ENCODE assay signal across 1 cellular context in the genomic region with DNA sequence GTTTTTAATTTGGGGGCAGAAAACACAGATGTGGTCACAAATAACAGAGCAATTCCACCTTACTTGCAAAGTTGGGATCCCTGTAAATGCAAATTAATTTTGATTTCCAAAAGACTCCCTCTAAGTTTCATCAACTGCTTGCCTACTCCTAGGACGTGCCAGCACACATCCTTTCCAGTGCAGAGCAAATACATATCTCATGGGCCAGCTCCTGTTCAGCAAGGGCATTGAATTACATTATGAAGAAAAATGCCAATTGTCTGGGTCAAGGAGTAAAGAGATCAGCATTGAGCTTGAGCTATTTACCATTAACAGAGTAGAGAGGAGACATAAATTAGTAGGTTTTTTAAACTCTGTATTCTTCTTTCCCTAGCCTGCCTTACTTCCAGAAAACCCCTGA.
TF ChIP-seq lines count a peak whose summit lies in the region.

No MANE protein-coding gene starts in this region.

TF ChIP-seq in GM23338, 12 proteins besides CTCF, POLR2A, EP300 and RAD21:
- TF ChIP-seq, protein P1, sequence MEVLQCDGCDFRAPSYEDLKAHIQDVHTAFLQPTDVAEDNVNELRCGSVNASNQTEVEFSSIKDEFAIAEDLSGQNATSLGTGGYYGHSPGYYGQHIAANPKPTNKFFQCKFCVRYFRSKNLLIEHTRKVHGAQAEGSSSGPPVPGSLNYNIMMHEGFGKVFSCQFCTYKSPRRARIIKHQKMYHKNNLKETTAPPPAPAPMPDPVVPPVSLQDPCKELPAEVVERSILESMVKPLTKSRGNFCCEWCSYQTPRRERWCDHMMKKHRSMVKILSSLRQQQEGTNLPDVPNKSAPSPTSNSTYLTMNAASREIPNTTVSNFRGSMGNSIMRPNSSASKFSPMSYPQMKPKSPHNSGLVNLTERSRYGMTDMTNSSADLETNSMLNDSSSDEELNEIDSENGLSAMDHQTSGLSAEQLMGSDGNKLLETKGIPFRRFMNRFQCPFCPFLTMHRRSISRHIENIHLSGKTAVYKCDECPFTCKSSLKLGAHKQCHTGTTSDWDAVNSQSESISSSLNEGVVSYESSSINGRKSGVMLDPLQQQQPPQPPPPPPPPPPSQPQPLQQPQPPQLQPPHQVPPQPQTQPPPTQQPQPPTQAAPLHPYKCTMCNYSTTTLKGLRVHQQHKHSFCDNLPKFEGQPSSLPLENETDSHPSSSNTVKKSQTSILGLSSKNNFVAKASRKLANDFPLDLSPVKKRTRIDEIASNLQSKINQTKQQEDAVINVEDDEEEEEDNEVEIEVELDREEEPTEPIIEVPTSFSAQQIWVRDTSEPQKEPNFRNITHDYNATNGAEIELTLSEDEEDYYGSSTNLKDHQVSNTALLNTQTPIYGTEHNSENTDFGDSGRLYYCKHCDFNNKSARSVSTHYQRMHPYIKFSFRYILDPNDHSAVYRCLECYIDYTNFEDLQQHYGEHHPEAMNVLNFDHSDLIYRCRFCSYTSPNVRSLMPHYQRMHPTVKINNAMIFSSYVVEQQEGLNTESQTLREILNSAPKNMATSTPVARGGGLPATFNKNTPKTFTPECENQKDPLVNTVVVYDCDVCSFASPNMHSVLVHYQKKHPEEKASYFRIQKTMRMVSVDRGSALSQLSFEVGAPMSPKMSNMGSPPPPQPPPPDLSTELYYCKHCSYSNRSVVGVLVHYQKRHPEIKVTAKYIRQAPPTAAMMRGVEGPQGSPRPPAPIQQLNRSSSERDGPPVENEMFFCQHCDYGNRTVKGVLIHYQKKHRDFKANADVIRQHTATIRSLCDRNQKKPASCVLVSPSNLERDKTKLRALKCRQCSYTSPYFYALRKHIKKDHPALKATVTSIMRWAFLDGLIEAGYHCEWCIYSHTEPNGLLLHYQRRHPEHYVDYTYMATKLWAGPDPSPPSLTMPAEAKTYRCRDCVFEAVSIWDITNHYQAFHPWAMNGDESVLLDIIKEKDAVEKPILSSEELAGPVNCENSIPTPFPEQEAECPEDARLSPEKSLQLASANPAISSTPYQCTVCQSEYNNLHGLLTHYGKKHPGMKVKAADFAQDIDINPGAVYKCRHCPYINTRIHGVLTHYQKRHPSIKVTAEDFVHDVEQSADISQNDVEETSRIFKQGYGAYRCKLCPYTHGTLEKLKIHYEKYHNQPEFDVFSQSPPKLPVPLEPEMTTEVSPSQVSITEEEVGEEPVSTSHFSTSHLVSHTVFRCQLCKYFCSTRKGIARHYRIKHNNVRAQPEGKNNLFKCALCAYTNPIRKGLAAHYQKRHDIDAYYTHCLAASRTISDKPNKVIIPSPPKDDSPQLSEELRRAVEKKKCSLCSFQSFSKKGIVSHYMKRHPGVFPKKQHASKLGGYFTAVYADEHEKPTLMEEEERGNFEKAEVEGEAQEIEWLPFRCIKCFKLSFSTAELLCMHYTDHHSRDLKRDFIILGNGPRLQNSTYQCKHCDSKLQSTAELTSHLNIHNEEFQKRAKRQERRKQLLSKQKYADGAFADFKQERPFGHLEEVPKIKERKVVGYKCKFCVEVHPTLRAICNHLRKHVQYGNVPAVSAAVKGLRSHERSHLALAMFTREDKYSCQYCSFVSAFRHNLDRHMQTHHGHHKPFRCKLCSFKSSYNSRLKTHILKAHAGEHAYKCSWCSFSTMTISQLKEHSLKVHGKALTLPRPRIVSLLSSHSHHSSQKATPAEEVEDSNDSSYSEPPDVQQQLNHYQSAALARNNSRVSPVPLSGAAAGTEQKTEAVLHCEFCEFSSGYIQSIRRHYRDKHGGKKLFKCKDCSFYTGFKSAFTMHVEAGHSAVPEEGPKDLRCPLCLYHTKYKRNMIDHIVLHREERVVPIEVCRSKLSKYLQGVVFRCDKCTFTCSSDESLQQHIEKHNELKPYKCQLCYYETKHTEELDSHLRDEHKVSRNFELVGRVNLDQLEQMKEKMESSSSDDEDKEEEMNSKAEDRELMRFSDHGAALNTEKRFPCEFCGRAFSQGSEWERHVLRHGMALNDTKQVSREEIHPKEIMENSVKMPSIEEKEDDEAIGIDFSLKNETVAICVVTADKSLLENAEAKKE (CRISPR knock-in tag; IDR thresholded peaks at IDR 0.05): no peak
